10 cellular contexts compared by ENCODE assay signal in the genomic region with DNA sequence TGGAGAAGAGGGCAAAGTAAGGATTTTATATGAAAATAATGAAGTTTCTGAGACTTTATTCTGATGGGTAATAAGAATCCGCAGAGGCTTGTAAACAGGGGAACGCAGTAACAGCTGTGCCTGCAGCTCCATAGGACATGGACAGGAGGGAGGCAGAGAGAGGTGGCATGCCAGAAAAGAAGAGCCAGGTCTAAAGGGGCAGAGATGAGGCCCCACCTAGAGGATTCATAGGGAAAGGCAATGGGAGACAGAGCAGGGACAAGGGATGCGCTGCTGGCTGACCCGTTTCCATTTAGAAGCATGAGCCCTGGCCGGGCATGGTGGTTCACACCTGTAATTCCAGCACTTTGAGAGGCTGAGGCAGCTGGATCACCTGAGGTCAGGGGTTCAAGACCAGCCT.
DNase-seq lines count a peak whose midpoint lies in the region; ATAC-seq and TF ChIP-seq lines count a peak whose summit lies in the region.
"Had no signal": no experiment of that assay in that cellular context is flagged by ENCODE, and none has a peak within 500 bp of the region (broad histone marks: within the 10 kb centered on the region; RNA-seq: fewer than 3 reads in every experiment).

No MANE protein-coding gene starts in this region.

- H3K27ac ChIP-seq in neuronal stem cell (replicated peaks; ENCODE audit: low read length) (no peak overlapping the region), aorta (ENCODE audit: low read depth in 1 of 2, low read length in 2 of 2) (no peak overlapping the region)
- H3K27ac ChIP-seq: epithelial cell of prostate had no signal

- H3K4me3 Mint-ChIP-seq in neural crest cell: no peak overlapping the region
- H3K4me3 Mint-ChIP-seq: IgD-negative memory B cell had no signal

- no CpG with 5 or more reads among the region's 5 CpGs for WGBS in neuronal stem cell (ENCODE audit: extremely low coverage in 2 of 2, insufficient read length in 2 of 2, insufficient replicate concordance in 1 of 2), 2 donors
- WGBS in aorta, 2 donors: 78 to 79% methylated on average over 5 of the region's 5 CpGs

- ATAC-seq in GM18870 (IDR thresholded peaks at IDR 0.05; ENCODE audit: unreplicated experiment): no peak
- ATAC-seq in HG03039 (IDR thresholded peaks at IDR 0.05; ENCODE audit: unreplicated experiment): no peak
- no peak for ATAC-seq in aorta (ENCODE audit: low FRiP score)

- H3K36me3 Mint-ChIP-seq in neural crest cell (ENCODE audit: low read depth): no peaks in the 10 kb centered on the region
- H3K36me3 Mint-ChIP-seq: IgD-negative memory B cell had no signal

- peaks cover 0 to 4% of the 10 kb centered on the region in 2 donors for H3K9me3 ChIP-seq in neuronal stem cell (replicated peaks in 1 of 2; ENCODE audit: control insufficient read depth in 2 of 2, insufficient read depth in 1 of 2, low read depth in 1 of 2, low read length in 2 of 2)
- H3K9me3 ChIP-seq in aorta (ENCODE audit: control insufficient read depth, low read length): peaks cover 4% of the 10 kb centered on the region

- intact Hi-C loops in aorta (cut with DNase I): no loop called here

- H3K27me3 Mint-ChIP-seq in neural crest cell (ENCODE audit: low read depth): no peaks in the 10 kb centered on the region
- H3K27me3 Mint-ChIP-seq: IgD-negative memory B cell had no signal

- H3K14ac ChIP-seq in neuronal stem cell (ENCODE audit: low read length): no peak overlapping the region

- no peaks in the 10 kb centered on the region for H3K4me1 Mint-ChIP-seq in neural crest cell
- H3K4me1 Mint-ChIP-seq: IgD-negative memory B cell had no signal

- H3K79me1 ChIP-seq in neuronal stem cell (ENCODE audit: low read depth, low read length): no peaks in the 10 kb centered on the region

- H3K4me3 ChIP-seq in choroid plexus epithelial cell (ENCODE audit: low read depth, low read length) (no peak overlapping the region), neuronal stem cell (ENCODE audit: low read length in 2 of 2) (no peak overlapping the region), aorta (ENCODE audit: low read length in 2 of 2) (no peak overlapping the region)

- no peaks in the 10 kb centered on the region for H3K4me1 ChIP-seq in neuronal stem cell (ENCODE audit: control insufficient read depth in 2 of 2, insufficient read depth in 1 of 2, low read depth in 1 of 2, low read length in 2 of 2)
- no peaks in the 10 kb centered on the region for H3K4me1 ChIP-seq in aorta (ENCODE audit: control insufficient read depth in 1 of 2, insufficient read depth in 2 of 2, low read length in 2 of 2)

- H3K18ac ChIP-seq in neuronal stem cell (ENCODE audit: low read length): no peak overlapping the region

- H3K27me3 ChIP-seq in neuronal stem cell (ENCODE audit: control insufficient read depth in 3 of 3, insufficient read depth in 3 of 3, low read depth in 1 of 3, low read length in 3 of 3) (no peaks in the 10 kb centered on the region), aorta (ENCODE audit: control insufficient read depth in 1 of 2, insufficient read depth in 2 of 2, low read length in 1 of 2) (no peaks in the 10 kb centered on the region)

- DNase-seq in NCI-H510A treated with DMSO at 0.1 percent for 48 hours (lab: John Stamatoyannopoulos, UW): peak; percentile 71
- peak; percentile 59 for DNase-seq in choroid plexus epithelial cell (ENCODE audit: low read depth)
- DNase-seq in neural crest cell (ENCODE audit: low read depth, low spot score): no peak
- DNase-seq in neuronal stem cell (ENCODE audit: low spot score): no peak
- no peak for DNase-seq in aorta

- no peak overlapping the region for H2AFZ ChIP-seq in neuronal stem cell (ENCODE audit: low read length)

- no peak overlapping the region for H4K8ac ChIP-seq in neuronal stem cell (ENCODE audit: low read depth, low read length)

- no peak overlapping the region for H4K91ac ChIP-seq in neuronal stem cell (ENCODE audit: low read depth, low read length, poor library complexity)

- no peak overlapping the region for H2BK15ac ChIP-seq in neuronal stem cell (ENCODE audit: low read length)

- no peak overlapping the region for H3K9ac ChIP-seq in neuronal stem cell (ENCODE audit: low read depth, low read length, poor library complexity)

- H3K4ac ChIP-seq in neuronal stem cell (ENCODE audit: low read length): no peak overlapping the region

- H3K27ac Mint-ChIP-seq in neural crest cell (ENCODE audit: unreplicated experiment): no peak overlapping the region
- H3K27ac Mint-ChIP-seq: IgD-negative memory B cell had no signal

- H2BK5ac ChIP-seq in neuronal stem cell (ENCODE audit: low read length): no peak overlapping the region

- H3K23ac ChIP-seq in neuronal stem cell (ENCODE audit: low read depth, low read length, poor library complexity): no peak overlapping the region

- no peak overlapping the region for H2BK120ac ChIP-seq in neuronal stem cell (ENCODE audit: low read depth, low read length)

- peaks cover 9% of the 10 kb centered on the region for H3K9me3 Mint-ChIP-seq in neural crest cell

- H2BK12ac ChIP-seq in neuronal stem cell (ENCODE audit: low read length): no peak overlapping the region

- TF ChIP-seq CTCF in GM12873 (IDR thresholded peaks at IDR 0.05; ENCODE audit: insufficient read depth, low read depth, low read length, missing control alignments) (peak; percentile 26), choroid plexus epithelial cell (conservative IDR thresholded peaks at IDR 0.05; ENCODE audit: low read depth, low read length) (peak; percentile 68), neural crest cell (conservative IDR thresholded peaks at IDR 0.05) (peak; percentile 36)

- H2AK5ac ChIP-seq in neuronal stem cell (ENCODE audit: low read depth, low read length): no peak overlapping the region

- H3K36me3 ChIP-seq in neuronal stem cell (replicated peaks in 1 of 2; ENCODE audit: control insufficient read depth in 2 of 2, insufficient read depth in 2 of 2, low read length in 2 of 2): no peaks in the 10 kb centered on the region
- H3K36me3 ChIP-seq in aorta (ENCODE audit: control insufficient read depth in 1 of 2, insufficient read depth in 2 of 2, low read length in 1 of 2): no peaks in the 10 kb centered on the region

- no peak overlapping the region for H3K4me2 ChIP-seq in neuronal stem cell (ENCODE audit: insufficient read depth, low read length, poor library complexity, severe bottlenecking)

Comparison
In these comparisons a context has a peak if more than half of its experiments do, and no peak if none do; other contexts are left out.
1. DNase-seq: peak in NCI-H510A treated with DMSO at 0.1 percent for 48 hours (single experiment) and choroid plexus epithelial cell (single experiment); none in neural crest cell (single experiment), neuronal stem cell (single experiment) and aorta (0 of 2).
2. Peak in every context shown above with its lines, with median percentiles within 50 percentile points of each other: CTCF ChIP-seq.